ENCODE assay signal across 7 cellular contexts in genomic region chr1:27872802-27873665, GRCh38. TPM values are rescaled to one million over a fixed set of nuclear protein-coding genes. Genes with fewer than 3 reads are reported as not detected.
A peak's percentile ranks its signal among the peaks of the same experiment; 100 is the strongest.
DNase-seq lines count a peak whose midpoint lies in the region; ATAC-seq and TF ChIP-seq lines count a peak whose summit lies in the region.

No MANE protein-coding gene starts in this region.

- H3K36me3 ChIP-seq in GM23248 (ENCODE audit: low read depth): no peaks in the 10 kb centered on the region
- no peaks in the 10 kb centered on the region for H3K36me3 ChIP-seq in liver (ENCODE audit: control insufficient read depth in 4 of 4, insufficient read depth in 3 of 4, low read depth in 1 of 4, low read length in 3 of 4)

- H3K27ac Mint-ChIP-seq in stimulated activated naive CD8-positive, alpha-beta T cell treated with anti-CD3 and anti-CD28 coated beads, Interleukin-15, amount 100 ng/mL, for 72 hours: peak overlapping the region; percentile 74 to 94

- H3K27ac ChIP-seq in GM23248 (no peak overlapping the region), liver (ENCODE audit: low read depth in 1 of 2, low read length in 2 of 2) (peak overlapping the region; percentile 66 to 70)

- H3K4me1 Mint-ChIP-seq in stimulated activated naive CD8-positive, alpha-beta T cell treated with anti-CD3 and anti-CD28 coated beads, Interleukin-15, amount 100 ng/mL, for 72 hours: peaks cover 59% of the 10 kb centered on the region

- H3K79me2 ChIP-seq in GM23248 (ENCODE audit: insufficient read depth): no peaks in the 10 kb centered on the region

- ATAC-seq in stimulated activated naive CD8-positive, alpha-beta T cell treated with anti-CD3 and anti-CD28 coated beads, Interleukin-15, amount 100 ng/mL, for 72 hours: peak; percentile 40
- no peak for ATAC-seq in HG03135 (IDR thresholded peaks at IDR 0.05; ENCODE audit: unreplicated experiment)

- H3K27me3 ChIP-seq in GM23248 (replicated peaks; ENCODE audit: insufficient read depth) (no peaks in the 10 kb centered on the region), liver (ENCODE audit: control insufficient read depth in 4 of 4, insufficient read depth in 4 of 4, low read length in 3 of 4) (no peaks in the 10 kb centered on the region)

- in situ Hi-C loops in GM23248 (cut with MboI): no loop called here

- H2AFZ ChIP-seq in GM23248: peak overlapping the region; percentile 99

- no peaks in the 10 kb centered on the region for H3K9me3 Mint-ChIP-seq in stimulated activated naive CD8-positive, alpha-beta T cell treated with anti-CD3 and anti-CD28 coated beads, Interleukin-15, amount 100 ng/mL, for 72 hours

- TF ChIP-seq CTCF in cardiac fibroblast (IDR thresholded peaks at IDR 0.05; ENCODE audit: low read depth, low read length) (no peak), liver (IDR thresholded peaks at IDR 0.05; ENCODE audit: low read depth, low read length, missing input control) (no peak)

- H3K4me3 Mint-ChIP-seq in stimulated activated naive CD8-positive, alpha-beta T cell treated with anti-CD3 and anti-CD28 coated beads, Interleukin-15, amount 100 ng/mL, for 72 hours: peak overlapping the region; percentile 88 to 95

- WGBS in GM23248 (ENCODE audit: low coverage in 1 of 2, low lambda C conversion rate in 2 of 2, missing lambda C conversion rate in 2 of 2), 2 experiments: 19 to 22% methylated on average over 36 to 38 of the region's 40 CpGs
- 24% methylated on average over 40 of the region's 40 CpGs for WGBS in liver

- H3K9me3 ChIP-seq in GM23248 (ENCODE audit: low read depth) (no peaks in the 10 kb centered on the region), liver (ENCODE audit: control insufficient read depth in 4 of 4, low read length in 3 of 4) (no peaks in the 10 kb centered on the region)

- no peaks in the 10 kb centered on the region for H3K4me1 ChIP-seq in GM23248 (ENCODE audit: insufficient read depth)
- peaks cover 0 to 7% (median 5%) of the 10 kb centered on the region in 4 donors for H3K4me1 ChIP-seq in liver (ENCODE audit: control insufficient read depth in 4 of 4, insufficient read depth in 4 of 4, low read length in 3 of 4)

- peak; percentile 82 for DNase-seq in GM23248
- DNase-seq in SHP77 treated with DMSO at 0.1 percent for 48 hours (lab: John Stamatoyannopoulos, UW): peak; percentile 32
- DNase-seq in cardiac fibroblast (ENCODE audit: low read depth in 2 of 2): peak; percentile 17 to 31
- DNase-seq in stimulated activated naive CD8-positive, alpha-beta T cell treated with anti-CD3 and anti-CD28 coated beads, Interleukin-15, amount 100 ng/mL, for 72 hours: peak; percentile 39 to 45
- DNase-seq in cerebellar nuclear complex (lab: John Stamatoyannopoulos, UW): no peak

- H4K20me1 ChIP-seq in GM23248 (ENCODE audit: insufficient read depth): no peaks in the 10 kb centered on the region

- H3K4me2 ChIP-seq in GM23248 (ENCODE audit: unreplicated experiment): peak overlapping the region; percentile 83

- no peaks in the 10 kb centered on the region for H3K27me3 Mint-ChIP-seq in stimulated activated naive CD8-positive, alpha-beta T cell treated with anti-CD3 and anti-CD28 coated beads, Interleukin-15, amount 100 ng/mL, for 72 hours

- H3K4me3 ChIP-seq in GM23248 (peak overlapping the region; percentile 89), cardiac fibroblast (replicated peaks in 1 of 2; ENCODE audit: low read depth in 2 of 2, low read length in 2 of 2) (peak overlapping the region; percentile 50 to 75), liver (ENCODE audit: low read depth in 1 of 3, low read length in 3 of 3) (peak overlapping the region; percentile 66 to 77 (median 69))

- TF ChIP-seq RAD21 in liver (IDR thresholded peaks at IDR 0.05): no peak

- H3K9ac ChIP-seq in GM23248 (peak overlapping the region; percentile 78), liver (ENCODE audit: low read depth in 1 of 2, low read length in 2 of 2) (peak overlapping the region; percentile 11 to 22)

- H3K9me2 ChIP-seq in GM23248 (ENCODE audit: insufficient read depth): no peaks in the 10 kb centered on the region

- H3F3A ChIP-seq in GM23248 (ENCODE audit: insufficient read depth): no peaks in the 10 kb centered on the region

TF ChIP-seq in liver, 16 proteins besides CTCF, POLR2A, EP300 and RAD21:
- TF ChIP-seq FOXA1 (IDR thresholded peaks at IDR 0.05): no peak
- no peak for TF ChIP-seq NR2F2 (IDR thresholded peaks at IDR 0.05)
- no peak for TF ChIP-seq RXRA (IDR thresholded peaks at IDR 0.05)
- no peak for TF ChIP-seq GABPA (IDR thresholded peaks at IDR 0.05 in 1 of 2, conservative IDR thresholded peaks at IDR 0.05 in 1 of 2)
- TF ChIP-seq ZBTB33 (IDR thresholded peaks at IDR 0.05): no peak
- TF ChIP-seq FOXA2 (IDR thresholded peaks at IDR 0.05): no peak
- no peak for TF ChIP-seq ATF3 (IDR thresholded peaks at IDR 0.05)
- no peak for TF ChIP-seq YY1 (IDR thresholded peaks at IDR 0.05)
- TF ChIP-seq EGR1 (IDR thresholded peaks at IDR 0.05; ENCODE audit: low read depth in 2 of 2): no peak
- no peak for TF ChIP-seq MAX (IDR thresholded peaks at IDR 0.05)
- no peak for TF ChIP-seq REST (IDR thresholded peaks at IDR 0.05)
- TF ChIP-seq TAF1 (conservative IDR thresholded peaks at IDR 0.05): no peak
- no peak for TF ChIP-seq SP1 (IDR thresholded peaks at IDR 0.05)
- TF ChIP-seq HNF4G (IDR thresholded peaks at IDR 0.05): no peak
- no peak for TF ChIP-seq HNF4A (conservative IDR thresholded peaks at IDR 0.05)
TF ChIP-seq in liver: peak in this region for 0.

RNA-seq across cellular contexts. Expression of gene THEMIS2, which starts 0.7 kb away (rescaled TPM):
- 3.3 and 4.4 TPM in 2 replicates for total RNA-seq in GM23248 (2014; rRNA removed; shearing (Covaris generic))
- polyA plus RNA-seq in GM23248 (2016; fragmentation: Nextera tagmentation; extraction: Ambion mirVana) (4.5 and 4.7 TPM in 2 replicates), liver (1 to 10 TPM; 4.9 to 6.1 TPM)
- total RNA-seq in liver: 10 to 100 TPM; 15.4 to 17.7 TPM

RNA-seq across cellular contexts. Expression of gene RPA2, which starts 41.3 kb away (rescaled TPM):
- total RNA-seq in GM23248 (2014; rRNA removed; shearing (Covaris generic)): 32.0 and 39.1 TPM in 2 replicates
- polyA plus RNA-seq in GM23248 (2016; fragmentation: Nextera tagmentation; extraction: Ambion mirVana) (42.7 and 46.5 TPM in 2 replicates), liver (10 to 100 TPM in 1 of 2 donors, 1 to 10 TPM in 1; 8.7 to 13.9 TPM)
- 10 to 100 TPM; 10.6 to 40.4 TPM for total RNA-seq in liver

RNA-seq across cellular contexts. Expression of gene PPP1R8, which starts 42.5 kb away (rescaled TPM):
- 36.4 and 48.3 TPM in 2 replicates for total RNA-seq in GM23248 (2014; rRNA removed; shearing (Covaris generic))
- 7.4 and 7.7 TPM in 2 replicates for polyA plus RNA-seq in GM23248 (2016; fragmentation: Nextera tagmentation; extraction: Ambion mirVana)
- 10 to 100 TPM; 19.0 to 20.5 TPM for total RNA-seq in liver
- polyA plus RNA-seq in liver: 10 to 100 TPM in 1 of 2 donors, 1 to 10 TPM in 1; 3.1 to 15.9 TPM

Comparison
In these comparisons a context has a peak if more than half of its experiments do, and no peak if none do; other contexts are left out.
1. DNase-seq: peak in GM23248 (single experiment), SHP77 treated with DMSO at 0.1 percent for 48 hours (single experiment), cardiac fibroblast (2 of 2) and stimulated activated naive CD8-positive, alpha-beta T cell treated with anti-CD3 and anti-CD28 coated beads, Interleukin-15, amount 100 ng/mL, for 72 hours (2 of 2); none in cerebellar nuclear complex (0 of 2).
2. Peak in every context shown above with its lines, with median percentiles within 50 percentile points of each other: H3K4me3 ChIP-seq.